In the genomic region with DNA sequence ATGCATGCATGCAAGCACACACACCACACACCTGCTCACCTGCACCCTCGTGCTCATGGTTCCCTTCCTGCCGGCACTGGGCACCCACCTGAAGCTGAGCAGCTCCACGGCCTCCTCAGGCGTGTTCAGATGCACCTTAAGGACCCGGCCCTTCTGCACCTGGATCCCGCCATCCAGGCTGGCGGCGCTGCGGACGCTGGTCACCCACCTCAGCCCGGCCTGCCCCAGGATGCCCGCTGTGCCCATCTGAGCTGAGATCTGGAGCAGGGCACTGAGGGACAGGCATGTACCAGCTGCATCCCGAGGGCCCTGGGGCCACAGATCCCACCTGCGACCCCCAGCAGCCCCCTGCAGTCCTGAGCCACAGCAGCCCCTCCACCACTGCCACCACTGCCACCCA, we compare ENCODE assay signal across 19 cellular contexts.
A peak's percentile ranks its signal among the peaks of the same experiment; 100 is the strongest.
DNase-seq lines count a peak whose midpoint lies in the region; ATAC-seq and TF ChIP-seq lines count a peak whose summit lies in the region.
"Had no signal": no experiment of that assay in that cellular context is flagged by ENCODE, and none has a peak within 500 bp of the region (broad histone marks: within the 10 kb centered on the region; RNA-seq: fewer than 3 reads in every experiment).

No MANE protein-coding gene starts in this region.

- H3K36me3 Mint-ChIP-seq in Caco-2 (ENCODE audit: insufficient read depth, unreplicated experiment) (no peaks in the 10 kb centered on the region), neural progenitor cell (no peaks in the 10 kb centered on the region)
- peaks cover 3% of the 10 kb centered on the region for H3K36me3 Mint-ChIP-seq in effector memory CD8-positive, alpha-beta T cell (ENCODE audit: insufficient read depth)

- H3K9me3 Mint-ChIP-seq in Caco-2 (ENCODE audit: unreplicated experiment) (peaks cover 9% of the 10 kb centered on the region), neural progenitor cell (peaks cover 8% of the 10 kb centered on the region)
- peaks cover 3 to 7% of the 10 kb centered on the region in 2 donors for H3K9me3 Mint-ChIP-seq in effector memory CD8-positive, alpha-beta T cell
- H3K9me3 Mint-ChIP-seq: HFFc6 had no signal

- H3K27me3 Mint-ChIP-seq in Caco-2 (ENCODE audit: insufficient read depth, unreplicated experiment) (no peaks in the 10 kb centered on the region), neural progenitor cell (ENCODE audit: insufficient read depth, low read depth) (peaks cover 10% of the 10 kb centered on the region)
- no peaks in the 10 kb centered on the region for H3K27me3 Mint-ChIP-seq in effector memory CD8-positive, alpha-beta T cell
- H3K27me3 Mint-ChIP-seq: B cell had no signal

- no peak for DNase-seq in Caco-2
- no peak for DNase-seq in neural progenitor cell (ENCODE audit: low spot score)
- DNase-seq in upper lobe of right lung: peak; percentile 35
- no peak for DNase-seq in effector memory CD8-positive, alpha-beta T cell
- DNase-seq in HUDEP-2 (lab: John Stamatoyannopoulos, UW; ENCODE audit: unreplicated experiment in 76 of 76): no peak
- DNase-seq: 8988T; CD8-positive, alpha-beta T cell; DMS153; DMS79; GDM1; H7; HFFc6 had no signal

- H3K4me1 ChIP-seq in Caco-2: peaks cover 12% of the 10 kb centered on the region
- H3K4me1 ChIP-seq in neural progenitor cell: no peaks in the 10 kb centered on the region
- H3K4me1 ChIP-seq in upper lobe of right lung: no peaks in the 10 kb centered on the region

- no peak overlapping the region for H3K4me2 ChIP-seq in neural progenitor cell
- H3K4me2 ChIP-seq: BLaER1 treated with 17β-estradiol and CSF1 and Interleukin-3, amounts not matched to agents 10 nM and 100 nM; GM23338 had no signal

- H3K4me3 Mint-ChIP-seq in Caco-2 (ENCODE audit: unreplicated experiment): no peak overlapping the region
- H3K4me3 Mint-ChIP-seq in neural progenitor cell: peak overlapping the region; percentile 1
- H3K4me3 Mint-ChIP-seq in effector memory CD8-positive, alpha-beta T cell: no peak overlapping the region
- H3K4me3 Mint-ChIP-seq: B cell; CD8-positive, alpha-beta T cell; GM23338; HFFc6 had no signal

- no TSS peak for BruUV-seq in Caco-2 (replicated peaks; lab: Mats Ljungman, UMichigan)

- H3K9me3 ChIP-seq in Caco-2 (no peaks in the 10 kb centered on the region), neural progenitor cell (ENCODE audit: low read depth) (peaks cover 5% of the 10 kb centered on the region), upper lobe of right lung (no peaks in the 10 kb centered on the region)

- H4K20me1 ChIP-seq in neural progenitor cell (ENCODE audit: low read depth): no peaks in the 10 kb centered on the region
- H4K20me1 ChIP-seq: BLaER1 treated with 17β-estradiol and CSF1 and Interleukin-3, amounts not matched to agents 10 nM and 100 nM had no signal

- H3K36me3 ChIP-seq in Caco-2 (ENCODE audit: control insufficient read depth, insufficient read depth, low read length) (no peaks in the 10 kb centered on the region), neural progenitor cell (no peaks in the 10 kb centered on the region), upper lobe of right lung (no peaks in the 10 kb centered on the region)
- H3K36me3 ChIP-seq: BLaER1 treated with 17β-estradiol and CSF1 and Interleukin-3, amounts not matched to agents 10 nM and 100 nM had no signal

- H3K27me3 ChIP-seq in Caco-2 (replicated peaks; ENCODE audit: control insufficient read depth, insufficient read depth, low read length): no peaks in the 10 kb centered on the region
- no peaks in the 10 kb centered on the region for H3K27me3 ChIP-seq in neural progenitor cell
- H3K27me3 ChIP-seq in upper lobe of right lung: no peaks in the 10 kb centered on the region
- H3K27me3 ChIP-seq: BLaER1 treated with 17β-estradiol and CSF1 and Interleukin-3, amounts not matched to agents 10 nM and 100 nM had no signal

- peak; percentile 11 for ATAC-seq in esophagus mucosa
- no peak for ATAC-seq in upper lobe of right lung
- no peak for ATAC-seq in effector memory CD8-positive, alpha-beta T cell (replicated peaks)
- no peak for ATAC-seq in GM21717 (IDR thresholded peaks at IDR 0.05; ENCODE audit: unreplicated experiment)
- ATAC-seq: CD8-positive, alpha-beta T cell; GM23338; HCT116; K562 had no signal

- H3K27ac ChIP-seq in neural progenitor cell (no peak overlapping the region), upper lobe of right lung (no peak overlapping the region)
- H3K27ac ChIP-seq: BLaER1 treated with 17β-estradiol and CSF1 and Interleukin-3, amounts not matched to agents 10 nM and 100 nM had no signal

- CTCF ChIA-PET in Caco-2 (lab: Charles Lee): no interaction called here

- no peaks in the 10 kb centered on the region for H3K79me2 ChIP-seq in neural progenitor cell (ENCODE audit: low read depth)

- H3K4me3 ChIP-seq in Caco-2 (ENCODE audit: low read depth, low read length): no peak overlapping the region
- H3K4me3 ChIP-seq in neural progenitor cell: no peak overlapping the region
- no peak overlapping the region for H3K4me3 ChIP-seq in upper lobe of right lung
- H3K4me3 ChIP-seq: BLaER1 treated with 17β-estradiol and CSF1 and Interleukin-3, amounts not matched to agents 10 nM and 100 nM; GM23338; K562 had no signal

- no peak overlapping the region for H2AFZ ChIP-seq in neural progenitor cell (replicated peaks)
- H2AFZ ChIP-seq: GM23338 had no signal

- H3K9ac ChIP-seq in neural progenitor cell: no peak overlapping the region
- H3K9ac ChIP-seq: BLaER1 treated with 17β-estradiol and CSF1 and Interleukin-3, amounts not matched to agents 10 nM and 100 nM had no signal

- H3K4me1 Mint-ChIP-seq in Caco-2 (ENCODE audit: low read depth, unreplicated experiment) (no peaks in the 10 kb centered on the region), neural progenitor cell (peaks cover 5% of the 10 kb centered on the region)
- no peaks in the 10 kb centered on the region for H3K4me1 Mint-ChIP-seq in effector memory CD8-positive, alpha-beta T cell (ENCODE audit: low read depth in 2 of 2)
- H3K4me1 Mint-ChIP-seq: B cell, GM23338 had no signal

- H3F3A ChIP-seq in neural progenitor cell (ENCODE audit: low read depth): no peaks in the 10 kb centered on the region

- intact Hi-C loops in Caco-2 (cut with micrococcal nuclease; ENCODE audit: unreplicated experiment) (no loop called here), upper lobe of right lung (cut with DNase I) (no loop called here)

- POLR2A ChIA-PET in Caco-2 (lab: Charles Lee): no interaction called here

- peak overlapping the region; percentile 42 for H3K27ac Mint-ChIP-seq in Caco-2 (ENCODE audit: unreplicated experiment)
- H3K27ac Mint-ChIP-seq in neural progenitor cell: peak overlapping the region; percentile 50
- H3K27ac Mint-ChIP-seq in effector memory CD8-positive, alpha-beta T cell: no peak overlapping the region
- H3K27ac Mint-ChIP-seq: B cell; CD8-positive, alpha-beta T cell; GM23338; HFFc6 had no signal

- TF ChIP-seq CTCF in Caco-2 (IDR thresholded peaks at IDR 0.05; ENCODE audit: insufficient read depth in 1 of 2, low read depth in 1 of 2, low read length in 1 of 2, severe bottlenecking in 1 of 2, unreplicated experiment in 1 of 2): no peak
- TF ChIP-seq CTCF in neural progenitor cell (IDR thresholded peaks at IDR 0.05): no peak
- no peak for TF ChIP-seq CTCF in upper lobe of right lung (IDR thresholded peaks at IDR 0.05)

Comparison
In these comparisons a context has a peak if more than half of its experiments do, and no peak if none do; other contexts are left out.
1. H3K27ac Mint-ChIP-seq: peak in Caco-2 (single experiment) and neural progenitor cell (single experiment); none in effector memory CD8-positive, alpha-beta T cell (0 of 2).